In genomic region chr10:114173680-114174461, GRCh38 we compare ENCODE assay signal across 8 cellular contexts. TPM values are rescaled to one million over a fixed set of nuclear protein-coding genes. Genes with fewer than 3 reads are reported as not detected.
DNase-seq lines count a peak whose midpoint lies in the region; ATAC-seq, FAIRE-seq and TF ChIP-seq lines count a peak whose summit lies in the region.

Gene CCDC186 (minus strand): TSS chr10:114174203. CDS start chr10:114163268, 10,935 bp downstream.

- no peaks in the 10 kb centered on the region for H3K27me3 Mint-ChIP-seq in activated naive CD8-positive, alpha-beta T cell treated with anti-CD3 and anti-CD28 coated beads, Interleukin-2, amount 50 U/mL, for 24 hours

- H3K27ac Mint-ChIP-seq in activated naive CD8-positive, alpha-beta T cell treated with anti-CD3 and anti-CD28 coated beads, Interleukin-2, amount 50 U/mL, for 24 hours: peak within 1 kb of the TSS; percentile 97

- H3K4me1 ChIP-seq in pancreas: peaks cover 0 to 17% (median 14%) of the 10 kb centered on the region in 3 donors
- H3K4me1 ChIP-seq in thyroid gland: peaks cover 0 to 6% of the 10 kb centered on the region in 2 donors

- H3K36me3 Mint-ChIP-seq in activated naive CD8-positive, alpha-beta T cell treated with anti-CD3 and anti-CD28 coated beads, Interleukin-2, amount 50 U/mL, for 24 hours (ENCODE audit: low read depth): peaks cover 12% of the 10 kb centered on the region

- DNase-seq in GM12865 (ENCODE audit: low read depth) (peak; percentile 97), NCI-H1105 (lab: John Stamatoyannopoulos, UW) (peak; percentile 89), SW 1271 (lab: John Stamatoyannopoulos, UW) (peak; percentile 70 to 86), Right ventricle myocardium inferior (ENCODE audit: missing footprints) (peak; percentile 98), pancreas (peak; percentile 96 to 99 (median 98)), thyroid gland (peak; percentile 99)
- DNase-seq in activated naive CD8-positive, alpha-beta T cell treated with anti-CD3 and anti-CD28 coated beads, Interleukin-2, amount 50 U/mL, for 24 hours: peak; percentile 97

- H3K27ac ChIP-seq in pancreas (peak within 1 kb of the TSS; percentile 88 to 98 (median 94)), thyroid gland (peak within 1 kb of the TSS; percentile 88 to 96 (median 93))

- H3K4me3 Mint-ChIP-seq in activated naive CD8-positive, alpha-beta T cell treated with anti-CD3 and anti-CD28 coated beads, Interleukin-2, amount 50 U/mL, for 24 hours: peak within 1 kb of the TSS; percentile 99

- H3K27me3 ChIP-seq in pancreas (no peaks in the 10 kb centered on the region), thyroid gland (no peaks in the 10 kb centered on the region)

- peak; percentile 49 to 93 for TF ChIP-seq POLR2A in thyroid gland (IDR thresholded peaks at IDR 0.05)

- H3K9me3 Mint-ChIP-seq in activated naive CD8-positive, alpha-beta T cell treated with anti-CD3 and anti-CD28 coated beads, Interleukin-2, amount 50 U/mL, for 24 hours: no peaks in the 10 kb centered on the region

- no peaks in the 10 kb centered on the region for H3K36me3 ChIP-seq in pancreas
- H3K36me3 ChIP-seq in thyroid gland: no peaks in the 10 kb centered on the region

- whole genome bisulfite sequencing in pancreas, 2 donors: 0% methylated on average over 51 to 58 of the region's 58 CpGs
- WGBS in thyroid gland, 2 donors: 1 to 2% methylated on average over 9 to 31 of the region's 58 CpGs

- intact Hi-C loops in Right ventricle myocardium inferior (cut with DNase I): loop anchor here (5.0 to 10.0 kb wide), 2 partner anchors 93 to 651 kb away; partner anchors contain the start of gene FHIP2A
- intact Hi-C loops in pancreas (cut with DNase I): no loop called here
- intact Hi-C loops in thyroid gland (cut with DNase I): no loop called here

- H3K4me3 ChIP-seq in GM12865 (ENCODE audit: low read depth, low read length): peak within 1 kb of the TSS; percentile 81
- peak within 1 kb of the TSS; percentile 70 to 100 (median 93) for H3K4me3 ChIP-seq in pancreas
- H3K4me3 ChIP-seq in thyroid gland (replicated peaks in 1 of 3): peak within 1 kb of the TSS; percentile 82 to 93 (median 93)

- H3K4me1 Mint-ChIP-seq in activated naive CD8-positive, alpha-beta T cell treated with anti-CD3 and anti-CD28 coated beads, Interleukin-2, amount 50 U/mL, for 24 hours: peaks cover 33% of the 10 kb centered on the region

- H3K9me3 ChIP-seq in pancreas: no peaks in the 10 kb centered on the region
- H3K9me3 ChIP-seq in thyroid gland: no peaks in the 10 kb centered on the region

- ATAC-seq in HG02642 (IDR thresholded peaks at IDR 0.05; ENCODE audit: poor library complexity, unreplicated experiment) (peak; percentile 100), Right ventricle myocardium inferior (peak; percentile 98), pancreas (peak; percentile 94 to 99 (median 98))
- ATAC-seq in activated naive CD8-positive, alpha-beta T cell treated with anti-CD3 and anti-CD28 coated beads, Interleukin-2, amount 50 U/mL, for 24 hours: peak; percentile 98

- FAIRE-seq in pancreas (lab: Jason Lieb, UNC): peak; percentile 20

- TF ChIP-seq CTCF in GM12865 (IDR thresholded peaks at IDR 0.05; ENCODE audit: insufficient read depth, low read depth, low read length, missing control alignments) (no peak), pancreas (IDR thresholded peaks at IDR 0.05) (no peak), thyroid gland (IDR thresholded peaks at IDR 0.05) (peak in 1 of 6 experiments; percentile 13)

RNA-seq across cellular contexts. Expression of gene CCDC186, which starts in this region (rescaled TPM):
- total RNA-seq in Right ventricle myocardium inferior (17.4 TPM), pancreas (10 to 100 TPM; 18.0 to 29.5 (median 23.6) TPM), thyroid gland (10 to 100 TPM; 43.3 to 49.7 (median 46.6) TPM)
- 1 to 10 TPM; 5.1 to 9.4 TPM for polyA plus RNA-seq in pancreas

Comparison
In these comparisons a context has a peak if more than half of its experiments do, and no peak if none do; other contexts are left out.
1. Peak in every context shown above with its lines: DNase-seq, ATAC-seq, H3K4me3 ChIP-seq and H3K27ac ChIP-seq.